Comparison of ENCODE assay signal across 1 cellular context in genomic region chr10:49572594-49573114, GRCh38.
TF ChIP-seq lines count a peak whose summit lies in the region.

No MANE protein-coding gene starts in this region.

TF ChIP-seq in K562, 482 proteins besides CTCF, POLR2A, EP300 and RAD21 (continued from another document):
- no peak for TF ChIP-seq ZMIZ1 (IDR thresholded peaks at IDR 0.05; ENCODE audit: low read depth in 2 of 2, low read length in 2 of 2)
- no peak for TF ChIP-seq CREB5 (CRISPR knock-in tag; IDR thresholded peaks at IDR 0.05)
- 0 out of 2 replicates have a peak, but pooled peaks have one; percentile 12 for TF ChIP-seq ETV1 (tag; conservative IDR thresholded peaks at IDR 0.05; ENCODE audit: low read depth)
- no peak for TF ChIP-seq ZNF707 (CRISPR knock-in tag; conservative IDR thresholded peaks at IDR 0.05)
- TF ChIP-seq GABPA (tag; conservative IDR thresholded peaks at IDR 0.05; ENCODE audit: low read depth): peak; percentile 47
- TF ChIP-seq ZNF507 (tag; conservative IDR thresholded peaks at IDR 0.05): no peak
- TF ChIP-seq RBM14 (IDR thresholded peaks at IDR 0.05; ENCODE audit: borderline replicate concordance, insufficient read depth, low read depth, low read length): no peak
- no peak for TF ChIP-seq ZNF699 (CRISPR knock-in tag; IDR thresholded peaks at IDR 0.05; ENCODE audit: insufficient replicate concordance)
